ENCODE assay signal across 8 cellular contexts in genomic region chr14:59952141-59952540, GRCh38. TPM values are rescaled to one million over a fixed set of nuclear protein-coding genes. Genes with fewer than 3 reads are reported as not detected.
"Had no signal": no experiment of that assay in that cellular context is flagged by ENCODE, and none has a peak within 500 bp of the region (broad histone marks: within the 10 kb centered on the region; RNA-seq: fewer than 3 reads in every experiment).

No MANE protein-coding gene starts in this region.

RNA-seq across cellular contexts. Expression of gene LRRC9, which starts 32.2 kb away (rescaled TPM):
- total RNA-seq: activated CD4-positive, alpha-beta memory T cell treated with anti-CD3 and anti-CD28 coated beads for 36 hours; activated CD4-positive, alpha-beta T cell treated with anti-CD3 and anti-CD28 coated beads, Interleukin-2, amount 10 ng/mL, durations not matched to agents 7 days and 5 days; activated T-cell treated with anti-CD3 and anti-CD28 coated beads, Interleukin-2, amount 50 U/mL, for 4 hours; ascending aorta; body of pancreas; MCF 10A; PC-9; T-cell had no signal
